In genomic region chr1:31297273-31298247, GRCh38 we compare ENCODE assay signal across 9 cellular contexts. TPM values are rescaled to one million over a fixed set of nuclear protein-coding genes. Genes with fewer than 3 reads are reported as not detected.
DNase-seq lines count a peak whose midpoint lies in the region; ATAC-seq and TF ChIP-seq lines count a peak whose summit lies in the region.
"Had no signal": no experiment of that assay in that cellular context is flagged by ENCODE, and none has a peak within 500 bp of the region (broad histone marks: within the 10 kb centered on the region; RNA-seq: fewer than 3 reads in every experiment).

No MANE protein-coding gene starts in this region.

- intact Hi-C loops in CD4-positive, alpha-beta memory T cell (cut with micrococcal nuclease) = no loop called here
- intact Hi-C loops in activated T-helper 2 cell treated with anti-CD3 and anti-CD28 coated beads, Interferon-gamma antibody, Interleukin-2, Interleukin-4, amounts not matched to agents 10 μg/mL and 5 μg/mL and 100 μg/mL, durations not matched to agents 14 hours and 24 hours and 36 hours (cut with micrococcal nuclease) = loop anchor here (1.0 kb wide), 1 partner anchor 232 kb away; the partner anchor contains the start of gene PUM1

- H3K4me3 ChIP-seq in CD4-positive, alpha-beta memory T cell (ENCODE audit: low read length in 2 of 2) = peak overlapping the region; percentile 89 to 98
- H3K4me3 ChIP-seq in HEK293 (ENCODE audit: low read depth, low read length) (peak overlapping the region; percentile 86), iPS-11a (ENCODE audit: low read depth, low read length) (peak overlapping the region; percentile 100), subcutaneous abdominal adipose tissue (ENCODE audit: low read depth in 1 of 5, low read length in 5 of 5) (peak overlapping the region; percentile 77 to 100 (median 88))

- no peaks in the 10 kb centered on the region for H3K27me3 Mint-ChIP-seq in CD4-positive, alpha-beta memory T cell
- no peaks in the 10 kb centered on the region for H3K27me3 Mint-ChIP-seq in activated T-helper 2 cell treated with anti-CD3 and anti-CD28 coated beads, Interferon-gamma antibody, Interleukin-2, Interleukin-4, amounts not matched to agents 10 μg/mL and 5 μg/mL and 100 μg/mL, durations not matched to agents 14 hours and 24 hours and 36 hours (ENCODE audit: low read depth)

- no peaks in the 10 kb centered on the region for H3K9me3 Mint-ChIP-seq in CD4-positive, alpha-beta memory T cell
- no peaks in the 10 kb centered on the region for H3K9me3 Mint-ChIP-seq in activated T-helper 2 cell treated with anti-CD3 and anti-CD28 coated beads, Interferon-gamma antibody, Interleukin-2, Interleukin-4, amounts not matched to agents 10 μg/mL and 5 μg/mL and 100 μg/mL, durations not matched to agents 14 hours and 24 hours and 36 hours
- H3K9me3 Mint-ChIP-seq: T-helper 1 cell treated with Interleukin-12 subunit alpha and Interleukin-12 subunit beta and Interleukin-4 antibody, amounts not matched to agents 30 μg/mL and 1 μg/mL, for 36 hours had no signal

- peaks cover 11% of the 10 kb centered on the region for H3K36me3 ChIP-seq in CD4-positive, alpha-beta memory T cell (ENCODE audit: insufficient read depth, low read length)
- H3K36me3 ChIP-seq in HEK293 (ENCODE audit: control insufficient read depth in 2 of 2, insufficient read depth in 1 of 2, low read length in 2 of 2) (peaks cover 12 to 33% of the 10 kb centered on the region in 2 experiments), subcutaneous abdominal adipose tissue (ENCODE audit: control insufficient read depth in 5 of 5, insufficient read depth in 5 of 5, low read length in 5 of 5) (peaks cover 5 to 15% (median 11%) of the 10 kb centered on the region in 5 donors)

- TF ChIP-seq CTCF in HEK293 (tag by site-specific recombination; IDR thresholded peaks at IDR 0.05) = no peak

- peak overlapping the region; percentile 83 to 99 (median 95) for H3K9ac ChIP-seq in subcutaneous abdominal adipose tissue (ENCODE audit: low read length in 5 of 5)

- H3K36me3 Mint-ChIP-seq in CD4-positive, alpha-beta memory T cell = peaks cover 10 to 17% of the 10 kb centered on the region in 2 donors
- H3K36me3 Mint-ChIP-seq in activated T-helper 2 cell treated with anti-CD3 and anti-CD28 coated beads, Interferon-gamma antibody, Interleukin-2, Interleukin-4, amounts not matched to agents 10 μg/mL and 5 μg/mL and 100 μg/mL, durations not matched to agents 14 hours and 24 hours and 36 hours (ENCODE audit: low read depth) = peaks cover 25% of the 10 kb centered on the region

- no peaks in the 10 kb centered on the region for H3K9me3 ChIP-seq in CD4-positive, alpha-beta memory T cell (ENCODE audit: control insufficient read depth in 1 of 2, low read length in 2 of 2)
- no peaks in the 10 kb centered on the region for H3K9me3 ChIP-seq in HEK293 (ENCODE audit: control insufficient read depth, insufficient read depth, low read depth, low read length)
- no peaks in the 10 kb centered on the region for H3K9me3 ChIP-seq in subcutaneous abdominal adipose tissue (ENCODE audit: control insufficient read depth in 5 of 5, low read length in 5 of 5)

- peak in 3 of 5 donors; percentile 1 to 9 (median 2) for DNase-seq in CD4-positive, alpha-beta memory T cell
- DNase-seq in UCSD-AML1 (lab: John Stamatoyannopoulos, UW; ENCODE audit: unreplicated experiment) (peak; percentile 35), NCI-H1048 (lab: John Stamatoyannopoulos, UW) (no peak)
- DNase-seq in activated T-helper 2 cell treated with anti-CD3 and anti-CD28 coated beads, Interferon-gamma antibody, Interleukin-2, Interleukin-4, amounts not matched to agents 10 μg/mL and 5 μg/mL and 100 μg/mL, durations not matched to agents 14 hours and 24 hours and 36 hours (ENCODE audit: low spot score) = no peak

- POLR2A ChIA-PET in CD4-positive, alpha-beta memory T cell (lab: Charles Lee; ENCODE audit: partially characterized antibody) = interaction anchor here (0.8 to 1.5 kb wide), 11 partner anchors 11 to 1960 kb away, joined by 3 to 5 read pairs (median 3); partner anchors contain the start of genes BSDC1, PEF1 and PUM1
- POLR2A ChIA-PET in HEK293 (lab: Yijun Ruan, JAX) = interaction anchor here (0.5 to 2.2 kb wide), 33 partner anchors 10 to 347 kb away, joined by 3 to 39 read pairs (median 4); partner anchors contain the start of genes FABP3 and PEF1

- peaks cover 26 to 30% (median 27%) of the 10 kb centered on the region in 4 donors for H3K4me1 Mint-ChIP-seq in CD4-positive, alpha-beta memory T cell
- peaks cover 23% of the 10 kb centered on the region for H3K4me1 Mint-ChIP-seq in activated T-helper 2 cell treated with anti-CD3 and anti-CD28 coated beads, Interferon-gamma antibody, Interleukin-2, Interleukin-4, amounts not matched to agents 10 μg/mL and 5 μg/mL and 100 μg/mL, durations not matched to agents 14 hours and 24 hours and 36 hours (ENCODE audit: low read depth)

- H3K4me1 ChIP-seq in CD4-positive, alpha-beta memory T cell (ENCODE audit: insufficient read depth, low read length) = peaks cover 38% of the 10 kb centered on the region
- H3K4me1 ChIP-seq in HEK293 (ENCODE audit: control insufficient read depth, insufficient read depth, low read length) (peaks cover 8% of the 10 kb centered on the region; the same call in 1 of the 2 replicates), subcutaneous abdominal adipose tissue (ENCODE audit: control insufficient read depth in 5 of 5, insufficient read depth in 5 of 5, low read length in 5 of 5) (peaks cover 9 to 31% (median 25%) of the 10 kb centered on the region in 5 donors)

- H3K27ac ChIP-seq in CD4-positive, alpha-beta memory T cell (ENCODE audit: low read depth, low read length) = peak overlapping the region; percentile 78
- H3K27ac ChIP-seq in HEK293 (ENCODE audit: extremely low read depth, low read depth, low read length) (peak overlapping the region; percentile 40; the same call in 1 of the 2 replicates), subcutaneous abdominal adipose tissue (ENCODE audit: low read depth, low read length) (peak overlapping the region; percentile 88)

- no peak for ATAC-seq in GM18517 (IDR thresholded peaks at IDR 0.05; ENCODE audit: unreplicated experiment)

- H3K4me3 Mint-ChIP-seq in CD4-positive, alpha-beta memory T cell = no peak overlapping the region
- H3K4me3 Mint-ChIP-seq in activated T-helper 2 cell treated with anti-CD3 and anti-CD28 coated beads, Interferon-gamma antibody, Interleukin-2, Interleukin-4, amounts not matched to agents 10 μg/mL and 5 μg/mL and 100 μg/mL, durations not matched to agents 14 hours and 24 hours and 36 hours (ENCODE audit: low read depth) = no peak overlapping the region
- H3K4me3 Mint-ChIP-seq: T-helper 1 cell treated with Interleukin-12 subunit alpha and Interleukin-12 subunit beta and Interleukin-4 antibody, amounts not matched to agents 30 μg/mL and 1 μg/mL, for 36 hours had no signal

- H3K27me3 ChIP-seq in CD4-positive, alpha-beta memory T cell (ENCODE audit: insufficient read depth, low read length) = no peaks in the 10 kb centered on the region
- no peaks in the 10 kb centered on the region for H3K27me3 ChIP-seq in subcutaneous abdominal adipose tissue (ENCODE audit: control insufficient read depth in 5 of 5, insufficient read depth in 4 of 5, low read length in 5 of 5)

- H3K27ac Mint-ChIP-seq in CD4-positive, alpha-beta memory T cell = no peak overlapping the region
- no peak overlapping the region for H3K27ac Mint-ChIP-seq in activated T-helper 2 cell treated with anti-CD3 and anti-CD28 coated beads, Interferon-gamma antibody, Interleukin-2, Interleukin-4, amounts not matched to agents 10 μg/mL and 5 μg/mL and 100 μg/mL, durations not matched to agents 14 hours and 24 hours and 36 hours
- H3K27ac Mint-ChIP-seq: T-helper 1 cell treated with Interleukin-12 subunit alpha and Interleukin-12 subunit beta and Interleukin-4 antibody, amounts not matched to agents 30 μg/mL and 1 μg/mL, for 36 hours had no signal

- CTCF ChIA-PET in CD4-positive, alpha-beta memory T cell (lab: Charles Lee; ENCODE audit: partially characterized antibody) = interaction anchor here (0.6 to 1.6 kb wide), 4 partner anchors 11 to 317 kb away, joined by 3 read pairs; no protein-coding TSS in a partner anchor
- CTCF ChIA-PET in HEK293 (lab: Yijun Ruan, JAX) = interaction anchor here (1.0 to 2.5 kb wide), 3 partner anchors 11 to 116 kb away, joined by 3 to 20 read pairs (median 10); no protein-coding TSS in a partner anchor

TF ChIP-seq in HEK293, 187 proteins besides CTCF, POLR2A, EP300 and RAD21 (continues in another document):
- TF ChIP-seq GLI2 (tag by site-specific recombination; IDR thresholded peaks at IDR 0.05; ENCODE audit: borderline replicate concordance, low read depth) (no peak), GLIS2 (tag by site-specific recombination; IDR thresholded peaks at IDR 0.05) (peak; percentile 64; the same call in 1 of the 2 replicates), HOXA7 (CRISPR knock-in tag; IDR thresholded peaks at IDR 0.05; ENCODE audit: borderline replicate concordance) (no peak), ZNF449 (tag by site-specific recombination; IDR thresholded peaks at IDR 0.05) (no peak), GLI4 (tag by site-specific recombination; IDR thresholded peaks at IDR 0.05) (no peak)

RNA-seq across cellular contexts. Expression of gene ZCCHC17, which starts 0.7 kb away (rescaled TPM):
- 10 to 100 TPM; 20.2 to 21.8 TPM for total RNA-seq in CD4-positive, alpha-beta memory T cell
- 10 to 100 TPM; 43.6 to 44.5 TPM for polyA plus RNA-seq in CD4-positive, alpha-beta memory T cell
- 26.2 and 27.2 TPM in 2 replicates for total RNA-seq in activated T-helper 2 cell treated with anti-CD3 and anti-CD28 coated beads, Interferon-gamma antibody, Interleukin-2, Interleukin-4, amounts not matched to agents 10 μg/mL and 5 μg/mL and 100 μg/mL, durations not matched to agents 14 hours and 24 hours and 36 hours

RNA-seq across cellular contexts. Expression of gene SNRNP40, which starts 1.0 kb away (rescaled TPM):
- total RNA-seq in CD4-positive, alpha-beta memory T cell = 10 to 100 TPM; 58.7 to 67.0 TPM
- polyA plus RNA-seq in CD4-positive, alpha-beta memory T cell = 100 to 1,000 TPM in 1 of 2 donors, 10 to 100 TPM in 1; 100.0 to 118 TPM
- total RNA-seq in activated T-helper 2 cell treated with anti-CD3 and anti-CD28 coated beads, Interferon-gamma antibody, Interleukin-2, Interleukin-4, amounts not matched to agents 10 μg/mL and 5 μg/mL and 100 μg/mL, durations not matched to agents 14 hours and 24 hours and 36 hours = 115 and 116 TPM in 2 replicates

RNA-seq across cellular contexts. Expression of gene NKAIN1, which starts 57.9 kb away (rescaled TPM):
- not detected for total RNA-seq in CD4-positive, alpha-beta memory T cell
- not detected for polyA plus RNA-seq in CD4-positive, alpha-beta memory T cell
- total RNA-seq in activated T-helper 2 cell treated with anti-CD3 and anti-CD28 coated beads, Interferon-gamma antibody, Interleukin-2, Interleukin-4, amounts not matched to agents 10 μg/mL and 5 μg/mL and 100 μg/mL, durations not matched to agents 14 hours and 24 hours and 36 hours = 0.07 TPM in 1 of 2 replicates, not detected in the other

Comparison
In these comparisons a context has a peak if more than half of its experiments do, and no peak if none do; other contexts are left out.
1. DNase-seq: peak in CD4-positive, alpha-beta memory T cell (3 of 5) and UCSD-AML1 (single experiment); none in NCI-H1048 (single experiment) and activated T-helper 2 cell treated with anti-CD3 and anti-CD28 coated beads, Interferon-gamma antibody, Interleukin-2, Interleukin-4, amounts not matched to agents 10 μg/mL and 5 μg/mL and 100 μg/mL, durations not matched to agents 14 hours and 24 hours and 36 hours (single experiment).
2. Peak in every context shown above with its lines, with median percentiles within 50 percentile points of each other: H3K27ac ChIP-seq and H3K4me3 ChIP-seq.